In genomic region chr1:157497987-157498781, GRCh38 we compare ENCODE assay signal across 24 cellular contexts. TPM values are rescaled to one million over a fixed set of nuclear protein-coding genes. Genes with fewer than 3 reads are reported as not detected.
"Had no signal": no experiment of that assay in that cellular context is flagged by ENCODE, and none has a peak within 500 bp of the region (broad histone marks: within the 10 kb centered on the region; RNA-seq: fewer than 3 reads in every experiment).

No MANE protein-coding gene starts in this region.

- ATAC-seq: left lobe of liver; pancreas; right cardiac atrium; stimulated activated naive CD8-positive, alpha-beta T cell treated with anti-CD3 and anti-CD28 coated beads, Interleukin-15, Interleukin-2, amounts not matched to agents 100 U/mL and 50 U/mL, for 24 hours had no signal

- H3K9me3 Mint-ChIP-seq: memory B cell, naive B cell, nephron had no signal

- H3K4me3 ChIP-seq: dorsolateral prefrontal cortex, pancreas, smooth muscle cell, suprapubic skin, thyroid gland, upper lobe of left lung, uterus had no signal

- H3K36me3 ChIP-seq: pancreas, suprapubic skin, thyroid gland, upper lobe of left lung, uterus had no signal

- H3K4me3 Mint-ChIP-seq: memory B cell, mesothelial cell of epicardium, nephron had no signal

- H3K36me3 Mint-ChIP-seq: memory B cell, mesothelial cell of epicardium had no signal

- H3K27me3 ChIP-seq: thyroid gland, upper lobe of left lung, uterus had no signal

- H3K9me3 ChIP-seq: pancreas, suprapubic skin, thyroid gland, upper lobe of left lung, uterus had no signal

- DNase-seq: cortex of kidney; dorsolateral prefrontal cortex; effector CD8-positive, alpha-beta T cell; foreskin melanocyte; head of caudate nucleus; hippocampal formation; kidney glomerular epithelial cell; naive B cell; occipital lobe; pancreas; right cardiac atrium; stimulated activated CD4-positive, alpha-beta T cell treated with anti-CD3 and anti-CD28 coated beads, Interleukin-2, amount 100 ng/mL, for 48 hours; stimulated activated naive CD8-positive, alpha-beta T cell treated with anti-CD3 and anti-CD28 coated beads, Interleukin-15, Interleukin-2, amounts not matched to agents 100 U/mL and 50 U/mL, for 24 hours; thyroid gland; upper lobe of left lung; uterus had no signal

- H3K4me1 ChIP-seq: pancreas, thyroid gland, upper lobe of left lung, uterus had no signal

- H3K4me1 Mint-ChIP-seq: nephron had no signal

- H3K27ac Mint-ChIP-seq: memory B cell, mesothelial cell of epicardium, nephron, progenitor cell of endocrine pancreas had no signal

RNA-seq across cellular contexts. Expression of gene FCRL5, which starts 54.1 kb away (rescaled TPM):
- total RNA-seq: lower leg skin, mesothelial cell of epicardium, occipital lobe, progenitor cell of endocrine pancreas, smooth muscle cell, suprapubic skin had no signal
- polyA plus RNA-seq: right cardiac atrium, smooth muscle cell had no signal
